10 cellular contexts compared by ENCODE assay signal in genomic region chr15:101167366-101167790, GRCh38.
DNase-seq lines count a peak whose midpoint lies in the region; ATAC-seq, FAIRE-seq and TF ChIP-seq lines count a peak whose summit lies in the region.
"Had no signal": no experiment of that assay in that cellular context is flagged by ENCODE, and none has a peak within 500 bp of the region (broad histone marks: within the 10 kb centered on the region; RNA-seq: fewer than 3 reads in every experiment).

No MANE protein-coding gene starts in this region.

- no peak for ATAC-seq in aorta (ENCODE audit: low FRiP score)
- no peak for ATAC-seq in HG02798 (IDR thresholded peaks at IDR 0.05; ENCODE audit: poor library complexity, unreplicated experiment)

- H3K36me3 Mint-ChIP-seq in activated naive CD4-positive, alpha-beta T cell treated with anti-CD3 and anti-CD28 coated beads, Interleukin-2, amount 50 U/mL, for 24 hours: peaks cover 4% of the 10 kb centered on the region

- H3K27ac Mint-ChIP-seq in activated naive CD4-positive, alpha-beta T cell treated with anti-CD3 and anti-CD28 coated beads, Interleukin-2, amount 50 U/mL, for 24 hours: no peak overlapping the region
- H3K27ac Mint-ChIP-seq: endodermal cell had no signal

- peaks cover 6% of the 10 kb centered on the region for H3K9me3 Mint-ChIP-seq in activated naive CD4-positive, alpha-beta T cell treated with anti-CD3 and anti-CD28 coated beads, Interleukin-2, amount 50 U/mL, for 24 hours

- no peaks in the 10 kb centered on the region for H3K27me3 Mint-ChIP-seq in activated naive CD4-positive, alpha-beta T cell treated with anti-CD3 and anti-CD28 coated beads, Interleukin-2, amount 50 U/mL, for 24 hours
- H3K27me3 Mint-ChIP-seq: IgD-negative memory B cell had no signal

- no peak for TF ChIP-seq CTCF in choroid plexus epithelial cell (conservative IDR thresholded peaks at IDR 0.05; ENCODE audit: low read depth, low read length)

- intact Hi-C loops in aorta (cut with DNase I): loop anchor here (1.0 to 5.0 kb wide), 3 partner anchors 39 to 85 kb away; partner anchors contain the start of gene CHSY1 (in 1 of the 2)

- H3K27me3 ChIP-seq in mucosa of stomach (ENCODE audit: control insufficient read depth, insufficient read depth, low read length): no peaks in the 10 kb centered on the region
- H3K27me3 ChIP-seq in aorta (ENCODE audit: control insufficient read depth in 1 of 2, insufficient read depth in 2 of 2, low read length in 1 of 2): no peaks in the 10 kb centered on the region

- H3K27ac ChIP-seq in aorta (ENCODE audit: low read depth in 1 of 2, low read length in 2 of 2): peak overlapping the region; percentile 86 to 93

- no peak for DNase-seq in activated naive CD4-positive, alpha-beta T cell treated with Interleukin-2 at 50 U/mL for 16 hours
- peak; percentile 52 for DNase-seq in choroid plexus epithelial cell (ENCODE audit: low read depth)
- DNase-seq in aorta: no peak
- DNase-seq in frontal cortex (ENCODE audit: low spot score in 2 of 2): no peak
- no peak for DNase-seq in HTR-8/SVneo (ENCODE audit: insufficient read length, low spot score)
- DNase-seq: endodermal cell had no signal

- peaks cover 15% of the 10 kb centered on the region for H3K4me1 ChIP-seq in mucosa of stomach (ENCODE audit: control insufficient read depth, insufficient read depth, low read length)
- peaks cover 3 to 4% of the 10 kb centered on the region in 2 donors for H3K4me1 ChIP-seq in aorta (ENCODE audit: control insufficient read depth in 1 of 2, insufficient read depth in 2 of 2, low read length in 2 of 2)

- WGBS in aorta, 2 donors: 1 to 8% methylated on average over 4 of the region's 4 CpGs

- H3K9me3 ChIP-seq in mucosa of stomach (ENCODE audit: control insufficient read depth, low read length) (peaks cover 5% of the 10 kb centered on the region), aorta (ENCODE audit: control insufficient read depth, low read length) (no peaks in the 10 kb centered on the region)

- H3K4me1 Mint-ChIP-seq in activated naive CD4-positive, alpha-beta T cell treated with anti-CD3 and anti-CD28 coated beads, Interleukin-2, amount 50 U/mL, for 24 hours: peaks cover 21% of the 10 kb centered on the region

- H3K4me3 ChIP-seq in choroid plexus epithelial cell (ENCODE audit: low read depth, low read length) (no peak overlapping the region), mucosa of stomach (ENCODE audit: low read length) (no peak overlapping the region), aorta (ENCODE audit: low read length in 2 of 2) (no peak overlapping the region)

- FAIRE-seq in frontal cortex (lab: Jason Lieb, UNC) (no peak), HTR-8/SVneo (lab: Jason Lieb, UNC) (no peak)

- H3K4me3 Mint-ChIP-seq in activated naive CD4-positive, alpha-beta T cell treated with anti-CD3 and anti-CD28 coated beads, Interleukin-2, amount 50 U/mL, for 24 hours: peak overlapping the region; percentile 53
- H3K4me3 Mint-ChIP-seq: endodermal cell had no signal

- H3K36me3 ChIP-seq in mucosa of stomach (ENCODE audit: control insufficient read depth, insufficient read depth, low read length): no peaks in the 10 kb centered on the region
- H3K36me3 ChIP-seq in aorta (ENCODE audit: control insufficient read depth in 1 of 2, insufficient read depth in 2 of 2, low read length in 1 of 2): no peaks in the 10 kb centered on the region

- peak overlapping the region; percentile 56 for H3K9ac ChIP-seq in mucosa of stomach (ENCODE audit: low read length)
